In genomic region chr14:59356298-59356697, GRCh38 we compare ENCODE assay signal across 10 cellular contexts.
DNase-seq lines count a peak whose midpoint lies in the region; ATAC-seq, FAIRE-seq and TF ChIP-seq lines count a peak whose summit lies in the region.
"Had no signal": no experiment of that assay in that cellular context is flagged by ENCODE, and none has a peak within 500 bp of the region (broad histone marks: within the 10 kb centered on the region; RNA-seq: fewer than 3 reads in every experiment).

No MANE protein-coding gene starts in this region.

- H3K36me3 ChIP-seq in GM12878 (ENCODE audit: control insufficient read depth in 2 of 2, insufficient read depth in 2 of 2, low read length in 1 of 2): peaks cover 0 to 5% of the 10 kb centered on the region in 2 experiments; a peak in 1 of 4 replicates
- H3K36me3 ChIP-seq in H7 (replicated peaks; ENCODE audit: control insufficient read depth, insufficient read depth, low read length): peaks cover 1% of the 10 kb centered on the region; the same call in 1 of the 2 replicates

- H3K4me1 ChIP-seq in GM12878 (ENCODE audit: control insufficient read depth, insufficient read depth, low read length): peaks cover 46% of the 10 kb centered on the region

- intact Hi-C loops in GM12878 (cut with micrococcal nuclease; ENCODE audit: unreplicated experiment): no loop called here

- TF ChIP-seq RAD21 in GM12878 (IDR thresholded peaks at IDR 0.05; ENCODE audit: insufficient read depth, low read depth, low read length): no peak

- peak overlapping the region; percentile 59; the same call in 1 of the 2 replicates for H3K4me2 ChIP-seq in GM12878 (ENCODE audit: control insufficient read depth, insufficient read depth)

- H3K9me3 ChIP-seq in GM12878 (replicated peaks; ENCODE audit: control insufficient read depth, insufficient read depth, low read length): no peaks in the 10 kb centered on the region

- no peaks in the 10 kb centered on the region for H4K20me1 ChIP-seq in GM12878 (ENCODE audit: control insufficient read depth, insufficient read depth)

- no peak for TF ChIP-seq POLR2A in GM12878 (IDR thresholded peaks at IDR 0.05; ENCODE audit: low read depth, low read length)

- H3K27ac ChIP-seq in GM12878 (ENCODE audit: control insufficient read depth, insufficient read depth): no peak overlapping the region

- no TSS peak for BruUV-seq in GM12878 (replicated peaks; lab: Mats Ljungman, UMichigan)

- H3K4me3 ChIP-seq in GM12865 (ENCODE audit: low read depth, low read length) (no peak overlapping the region), GM12878 (no peak overlapping the region), H7 (ENCODE audit: insufficient read depth, low read depth, low read length) (no peak overlapping the region)

- CTCF ChIA-PET in GM12878 (lab: Yijun Ruan, JAX): no interaction called here

- no peaks in the 10 kb centered on the region for H3K27me3 ChIP-seq in GM12878 (replicated peaks in 1 of 2; ENCODE audit: control insufficient read depth in 2 of 2, insufficient read depth in 2 of 2, low read length in 1 of 2)
- no peaks in the 10 kb centered on the region for H3K27me3 ChIP-seq in H7 (ENCODE audit: control insufficient read depth, insufficient read depth, low read length)

- POLR2A ChIA-PET in GM12878 (lab: Charles Lee): no interaction called here

- no peak overlapping the region for H2AFZ ChIP-seq in GM12878 (ENCODE audit: control insufficient read depth, low read depth, low read length)

- in situ Hi-C loops in GM12878 (cut with MboI): no loop called here

- no peak for FAIRE-seq in GM12878 (lab: Jason Lieb, UNC)

- ATAC-seq in GM21526 (IDR thresholded peaks at IDR 0.05; ENCODE audit: low FRiP score, unreplicated experiment): peak; percentile 28
- peak; percentile 24 for ATAC-seq in HG03432 (IDR thresholded peaks at IDR 0.05; ENCODE audit: unreplicated experiment)
- peak; percentile 62 for ATAC-seq in GM12878
- ATAC-seq: Panc1 had no signal

- TF ChIP-seq CTCF in GM12865 (IDR thresholded peaks at IDR 0.05; ENCODE audit: insufficient read depth, low read depth, low read length, missing control alignments) (no peak), GM12878 (IDR thresholded peaks at IDR 0.05 in 2 of 3, conservative IDR thresholded peaks at IDR 0.05 in 1 of 3; ENCODE audit: control insufficient read depth in 2 of 3, extremely low read depth in 1 of 3, insufficient read depth in 1 of 3, low read depth in 3 of 3, low read length in 3 of 3) (no peak)

- DNase-seq in GM12865 (ENCODE audit: low read depth) (peak; percentile 17), GM12878 (ENCODE audit: low read depth, low spot score) (no peak), H7 (no peak), putamen (ENCODE audit: low spot score) (no peak), SK-N-DZ (ENCODE audit: low spot score) (no peak)
- DNase-seq in stimulated activated CD4-positive, alpha-beta T cell treated with anti-CD3 and anti-CD28 coated beads, Interleukin-15, amount 100 ng/mL, for 24 hours: no peak
- DNase-seq: activated T-cell treated with anti-CD3 and anti-CD28 coated beads, Interleukin-2, amount 50 U/mL, for 24 hours had no signal

- 44% methylated on average over 2 of the region's 2 CpGs for WGBS in GM12878 (ENCODE audit: insufficient coverage, insufficient replicate concordance, low lambda C conversion rate, missing lambda C conversion rate)

- RAD21 ChIA-PET in GM12878 (lab: Charles Lee; ENCODE audit: unreplicated experiment): interaction anchor here (2.0 kb wide), 1 partner anchor 81 kb away, joined by 5 read pairs; no protein-coding TSS in a partner anchor

- no peak overlapping the region for H3K9ac ChIP-seq in GM12878 (ENCODE audit: control insufficient read depth, insufficient read depth, low read length)

- H3K79me2 ChIP-seq in GM12878 (ENCODE audit: control insufficient read depth, insufficient read depth, low read length): no peaks in the 10 kb centered on the region

- SMC1A ChIA-PET in GM12878 (lab: Charles Lee; ENCODE audit: uncharacterized antibody, unreplicated experiment): interaction anchor here (1.1 to 1.3 kb wide), 2 partner anchors 81 to 227 kb away, joined by 3 to 4 read pairs; no protein-coding TSS in a partner anchor

- TF ChIP-seq EP300 in GM12878 (IDR thresholded peaks at IDR 0.05; ENCODE audit: borderline replicate concordance in 1 of 2, control insufficient read depth in 1 of 2, low read depth in 2 of 2, low read length in 2 of 2): no peak

TF ChIP-seq in GM12878, 131 proteins besides CTCF, POLR2A, EP300 and RAD21:
- TF ChIP-seq CREB1 (IDR thresholded peaks at IDR 0.05; ENCODE audit: low read depth) (peak; percentile 56; the same call in 1 of the 2 replicates), RFX5 (IDR thresholded peaks at IDR 0.05; ENCODE audit: low read depth, low read length) (peak; percentile 93), HDAC2 (IDR thresholded peaks at IDR 0.05) (no peak), CREM (IDR thresholded peaks at IDR 0.05; ENCODE audit: low read depth) (peak; percentile 63; the same call in 1 of the 2 replicates)
